ENCODE assay signal across 18 cellular contexts in genomic region chr17:45029758-45030423, GRCh38. TPM values are rescaled to one million over a fixed set of nuclear protein-coding genes. Genes with fewer than 3 reads are reported as not detected.
DNase-seq lines count a peak whose midpoint lies in the region; ATAC-seq and TF ChIP-seq lines count a peak whose summit lies in the region.
"Had no signal": no experiment of that assay in that cellular context is flagged by ENCODE, and none has a peak within 500 bp of the region (broad histone marks: within the 10 kb centered on the region; RNA-seq: fewer than 3 reads in every experiment).

No MANE protein-coding gene starts in this region.

- no peak for DNase-seq in activated naive CD8-positive, alpha-beta T cell treated with anti-CD3 and anti-CD28 coated beads, Interleukin-2, amount 10 ng/mL, durations not matched to agents 7 days and 5 days
- DNase-seq in osteoblast (ENCODE audit: insufficient read length, low spot score, missing footprints): peak; percentile 73
- DNase-seq in hippocampal formation (lab: John Stamatoyannopoulos, UW): no peak
- no peak for DNase-seq in middle frontal gyrus (ENCODE audit: extremely low spot score, low spot score)
- DNase-seq: ACHN, KG1, NCI-H1048, NCI-H2107, NCI-H226, NCI-H526, OCI-M1 had no signal

- peaks cover 38% of the 10 kb centered on the region for H3K36me3 ChIP-seq in osteoblast (ENCODE audit: insufficient read depth, low read length)

- no peak overlapping the region for H3K4me2 ChIP-seq in osteoblast (ENCODE audit: insufficient read depth, low read length)

- H4K20me1 ChIP-seq in osteoblast (ENCODE audit: insufficient read depth, low read length): peaks cover 5% of the 10 kb centered on the region

- H2AFZ ChIP-seq in osteoblast (ENCODE audit: low read length): no peak overlapping the region

- POLR2A ChIA-PET in activated naive CD8-positive, alpha-beta T cell treated with anti-CD3 and anti-CD28 coated beads, Interleukin-2, amount 10 ng/mL, durations not matched to agents 7 days and 5 days (lab: Charles Lee): no interaction called here

- H3K9me3 Mint-ChIP-seq in activated naive CD8-positive, alpha-beta T cell treated with anti-CD3 and anti-CD28 coated beads, Interleukin-2, amount 10 ng/mL, durations not matched to agents 7 days and 5 days: no peaks in the 10 kb centered on the region

- H3K4me3 Mint-ChIP-seq in activated naive CD8-positive, alpha-beta T cell treated with anti-CD3 and anti-CD28 coated beads, Interleukin-2, amount 10 ng/mL, durations not matched to agents 7 days and 5 days: no peak overlapping the region
- H3K4me3 Mint-ChIP-seq: B cell had no signal

- H3K27me3 Mint-ChIP-seq in activated naive CD8-positive, alpha-beta T cell treated with anti-CD3 and anti-CD28 coated beads, Interleukin-2, amount 10 ng/mL, durations not matched to agents 7 days and 5 days: no peaks in the 10 kb centered on the region
- H3K27me3 Mint-ChIP-seq: B cell had no signal

- TF ChIP-seq CTCF in GM12873 (IDR thresholded peaks at IDR 0.05; ENCODE audit: insufficient read depth, low read depth, low read length, missing control alignments) (peak; percentile 22), osteoblast (IDR thresholded peaks at IDR 0.05; ENCODE audit: extremely low read depth, low read depth, low read length) (no peak)

- H3K36me3 Mint-ChIP-seq in activated naive CD8-positive, alpha-beta T cell treated with anti-CD3 and anti-CD28 coated beads, Interleukin-2, amount 10 ng/mL, durations not matched to agents 7 days and 5 days: peaks cover 14% of the 10 kb centered on the region

- no peaks in the 10 kb centered on the region for H3K79me2 ChIP-seq in osteoblast (ENCODE audit: insufficient read depth, low read length)

- no peaks in the 10 kb centered on the region for H3K4me1 ChIP-seq in osteoblast (ENCODE audit: insufficient read depth, low read length)
- H3K4me1 ChIP-seq: SJSA1 had no signal

- H3K27ac ChIP-seq in osteoblast (ENCODE audit: low read depth, low read length): no peak overlapping the region
- H3K27ac ChIP-seq: HL-60, SJSA1 had no signal

- ATAC-seq in GM18868 (IDR thresholded peaks at IDR 0.05; ENCODE audit: unreplicated experiment): peak; percentile 48
- ATAC-seq in activated naive CD8-positive, alpha-beta T cell treated with anti-CD3 and anti-CD28 coated beads, Interleukin-2, amount 10 ng/mL, durations not matched to agents 7 days and 5 days (ENCODE audit: low read depth): no peak
- no peak for ATAC-seq in HG03159 (IDR thresholded peaks at IDR 0.05; ENCODE audit: unreplicated experiment)
- ATAC-seq: HCT116 had no signal

- H3K27me3 ChIP-seq in osteoblast (ENCODE audit: insufficient read depth, low read length): no peaks in the 10 kb centered on the region
- H3K27me3 ChIP-seq: SJSA1 had no signal

- H3K4me3 ChIP-seq in osteoblast (ENCODE audit: insufficient read depth, low read length): no peak overlapping the region
- H3K4me3 ChIP-seq: SJSA1 had no signal

- H3K27ac Mint-ChIP-seq in activated naive CD8-positive, alpha-beta T cell treated with anti-CD3 and anti-CD28 coated beads, Interleukin-2, amount 10 ng/mL, durations not matched to agents 7 days and 5 days: peak overlapping the region; percentile 24
- H3K27ac Mint-ChIP-seq: B cell had no signal

- H3K9me3 ChIP-seq in osteoblast (ENCODE audit: low read depth, low read length): no peaks in the 10 kb centered on the region
- H3K9me3 ChIP-seq: SJSA1 had no signal

- peaks cover 6% of the 10 kb centered on the region for H3K4me1 Mint-ChIP-seq in activated naive CD8-positive, alpha-beta T cell treated with anti-CD3 and anti-CD28 coated beads, Interleukin-2, amount 10 ng/mL, durations not matched to agents 7 days and 5 days
- H3K4me1 Mint-ChIP-seq: B cell had no signal

RNA-seq across cellular contexts. Expression of gene DCAKD, which starts 21.5 kb away (rescaled TPM):
- 10 to 100 TPM; 35.5 TPM for total RNA-seq in activated naive CD8-positive, alpha-beta T cell treated with anti-CD3 and anti-CD28 coated beads, Interleukin-2, amount 10 ng/mL, durations not matched to agents 7 days and 5 days
- total RNA-seq in osteoblast: 34.5 and 39.1 TPM in 2 replicates

RNA-seq across cellular contexts. Expression of gene NMT1, which starts 31.2 kb away (rescaled TPM):
- total RNA-seq in activated naive CD8-positive, alpha-beta T cell treated with anti-CD3 and anti-CD28 coated beads, Interleukin-2, amount 10 ng/mL, durations not matched to agents 7 days and 5 days: 100 to 1,000 TPM; 132 to 141 TPM
- total RNA-seq in osteoblast: 51.8 and 66.6 TPM in 2 replicates
